12 cellular contexts compared by ENCODE assay signal in genomic region chr22:49400136-49400865, GRCh38.
"Had no signal": no experiment of that assay in that cellular context is flagged by ENCODE, and none has a peak within 500 bp of the region (broad histone marks: within the 10 kb centered on the region; RNA-seq: fewer than 3 reads in every experiment).

No MANE protein-coding gene starts in this region.

- ATAC-seq: activated naive CD8-positive, alpha-beta T cell treated with anti-CD3 and anti-CD28 coated beads, Interleukin-2, amount 50 U/mL, for 24 hours; activated T-helper 17 cell treated with anti-CD3 and anti-CD28 coated beads, Interleukin-2, amount 50 U/mL, for 72 hours; stimulated activated naive B cell treated with anti-CD40 and anti-IgM and Interleukin-4, amounts not matched to agents 10 μg/mL and 1 μg/mL and 100 μg/mL, for 72 hours had no signal

- H3K9me3 Mint-ChIP-seq: activated naive CD4-positive, alpha-beta T cell treated with anti-CD3 and anti-CD28 coated beads for 36 hours; activated T-helper 17 cell treated with anti-CD3 and anti-CD28 coated beads, Interleukin-2, amount 50 U/mL, for 72 hours; mesothelial cell of epicardium had no signal

- H3K4me3 Mint-ChIP-seq: activated naive CD4-positive, alpha-beta T cell treated with anti-CD3 and anti-CD28 coated beads for 36 hours; activated naive CD8-positive, alpha-beta T cell treated with anti-CD3 and anti-CD28 coated beads, Interleukin-2, amount 50 U/mL, for 24 hours; activated T-helper 17 cell treated with anti-CD3 and anti-CD28 coated beads, Interleukin-2, amount 50 U/mL, for 72 hours; mesothelial cell of epicardium; stimulated activated naive B cell treated with anti-CD40 and anti-IgM and Interleukin-4, amounts not matched to agents 10 μg/mL and 1 μg/mL and 100 μg/mL, for 72 hours had no signal

- DNase-seq: activated CD4-positive, alpha-beta T cell treated with anti-CD3 and anti-CD28 coated beads, Interleukin-2, amount 50 U/mL, for 1 hour; activated CD4-positive, CD25-positive, alpha-beta regulatory T cell; activated naive CD4-positive, alpha-beta T cell treated with anti-CD3 and anti-CD28 coated beads for 36 hours; activated naive CD8-positive, alpha-beta T cell treated with anti-CD3 and anti-CD28 coated beads, Interleukin-2, amount 50 U/mL, for 24 hours; dorsolateral prefrontal cortex; hippocampal formation; SJCRH30; stimulated activated CD4-positive, alpha-beta T cell treated with anti-CD3 and anti-CD28 coated beads, Interleukin-2, amount 100 ng/mL, for 48 hours; stimulated activated naive B cell treated with anti-CD40 and anti-IgM and Interleukin-4, amounts not matched to agents 10 μg/mL and 1 μg/mL and 100 μg/mL, for 72 hours; SW 1271 had no signal

- H3K27ac Mint-ChIP-seq: activated naive CD4-positive, alpha-beta T cell treated with anti-CD3 and anti-CD28 coated beads for 36 hours; activated naive CD8-positive, alpha-beta T cell treated with anti-CD3 and anti-CD28 coated beads, Interleukin-2, amount 50 U/mL, for 24 hours; activated T-helper 17 cell treated with anti-CD3 and anti-CD28 coated beads, Interleukin-2, amount 50 U/mL, for 72 hours; mesothelial cell of epicardium; stimulated activated naive B cell treated with anti-CD40 and anti-IgM and Interleukin-4, amounts not matched to agents 10 μg/mL and 1 μg/mL and 100 μg/mL, for 72 hours had no signal

- H3K4me1 Mint-ChIP-seq: activated naive CD8-positive, alpha-beta T cell treated with anti-CD3 and anti-CD28 coated beads, Interleukin-2, amount 50 U/mL, for 24 hours; activated T-helper 17 cell treated with anti-CD3 and anti-CD28 coated beads, Interleukin-2, amount 50 U/mL, for 72 hours; mesothelial cell of epicardium; stimulated activated naive B cell treated with anti-CD40 and anti-IgM and Interleukin-4, amounts not matched to agents 10 μg/mL and 1 μg/mL and 100 μg/mL, for 72 hours had no signal
